In the genomic region with DNA sequence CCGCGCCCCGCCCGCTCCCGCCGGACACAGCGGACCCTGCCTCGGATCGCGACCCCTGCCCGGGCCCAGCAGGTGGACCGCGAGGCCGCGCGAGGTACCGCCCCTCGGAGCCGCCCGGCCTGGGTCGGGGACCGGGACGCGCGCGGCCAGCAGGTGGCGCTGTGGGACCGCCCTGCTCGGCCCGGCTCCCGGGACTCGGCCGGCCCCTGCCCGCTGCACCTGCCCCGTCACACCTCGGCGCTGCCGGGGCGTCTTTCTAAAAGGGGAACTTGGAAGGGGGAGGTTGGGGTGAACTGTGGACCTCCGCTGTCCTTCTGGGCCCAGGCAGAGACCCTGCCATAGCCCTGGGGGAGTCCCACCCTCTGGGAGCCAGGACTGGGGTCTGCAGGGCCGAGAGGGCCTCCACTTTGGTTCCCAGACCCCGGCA, we compare ENCODE assay signal across 8 cellular contexts. TPM values are rescaled to one million over a fixed set of nuclear protein-coding genes. Genes with fewer than 3 reads are reported as not detected.
DNase-seq lines count a peak whose midpoint lies in the region; ATAC-seq and TF ChIP-seq lines count a peak whose summit lies in the region.

No MANE protein-coding gene starts in this region.

- no peaks in the 10 kb centered on the region for H3K79me2 ChIP-seq in smooth muscle cell (ENCODE audit: low read depth)

- no peak overlapping the region for H3K9ac ChIP-seq in smooth muscle cell (ENCODE audit: low read depth)

- no peak overlapping the region for H3K27ac Mint-ChIP-seq in CD8-positive, alpha-beta T cell

- in situ Hi-C loops in HAP-1 (cut with MboI; ENCODE audit: low sequenced_read_pairs), result no loop called here

- POLR2A ChIA-PET in CD8-positive, alpha-beta T cell (lab: Charles Lee), result no interaction called here

- no peaks in the 10 kb centered on the region for H3K27me3 Mint-ChIP-seq in CD8-positive, alpha-beta T cell (ENCODE audit: low read depth)

- no peaks in the 10 kb centered on the region for H3K36me3 ChIP-seq in CD8-positive, alpha-beta T cell (ENCODE audit: insufficient read depth, low read length)
- H3K36me3 ChIP-seq in HAP-1 (replicated peaks) (0 out of 2 replicates have a peak, but pooled peaks cover 5% of the 10 kb centered on the region), Peyer's patch (peaks cover 0 to 7% (median 0%) of the 10 kb centered on the region in 3 donors), cardiac muscle cell (no peaks in the 10 kb centered on the region), smooth muscle cell (ENCODE audit: low read depth) (no peaks in the 10 kb centered on the region)

- 8% methylated on average over 23 of the region's 42 CpGs for WGBS in smooth muscle cell (ENCODE audit: low lambda C conversion rate)

- no peak overlapping the region for H2AFZ ChIP-seq in smooth muscle cell (ENCODE audit: low read depth)

- H3K4me1 Mint-ChIP-seq in CD8-positive, alpha-beta T cell (ENCODE audit: low read depth), result peaks cover 43% of the 10 kb centered on the region

- TF ChIP-seq POLR2A in Peyer's patch (IDR thresholded peaks at IDR 0.05), result no peak

- no peaks in the 10 kb centered on the region for H4K20me1 ChIP-seq in smooth muscle cell (ENCODE audit: low read depth)

- H3F3A ChIP-seq in smooth muscle cell (ENCODE audit: low read depth), result no peaks in the 10 kb centered on the region

- H3K9me3 ChIP-seq in CD8-positive, alpha-beta T cell (ENCODE audit: low read length), result no peaks in the 10 kb centered on the region
- H3K9me3 ChIP-seq in HAP-1 (no peaks in the 10 kb centered on the region), Peyer's patch (no peaks in the 10 kb centered on the region), cardiac muscle cell (ENCODE audit: low read depth) (no peaks in the 10 kb centered on the region), smooth muscle cell (replicated peaks; ENCODE audit: low read depth) (no peaks in the 10 kb centered on the region)

- peaks cover 45% of the 10 kb centered on the region for H3K4me1 ChIP-seq in CD8-positive, alpha-beta T cell (ENCODE audit: insufficient read depth, low read length)
- H3K4me1 ChIP-seq in HAP-1, result peaks cover 4% of the 10 kb centered on the region
- peaks cover 4 to 53% (median 38%) of the 10 kb centered on the region in 4 donors for H3K4me1 ChIP-seq in Peyer's patch
- H3K4me1 ChIP-seq in cardiac muscle cell (ENCODE audit: low read depth), result peaks cover 10% of the 10 kb centered on the region
- H3K4me1 ChIP-seq in smooth muscle cell (ENCODE audit: low read depth), result no peaks in the 10 kb centered on the region

- ATAC-seq in CD8-positive, alpha-beta T cell, result peak; percentile 38
- ATAC-seq in HG03095 (IDR thresholded peaks at IDR 0.05; ENCODE audit: unreplicated experiment) (no peak), GM21529 (IDR thresholded peaks at IDR 0.05; ENCODE audit: unreplicated experiment) (no peak)

- DNase-seq in CD8-positive, alpha-beta T cell, result peak; percentile 53 to 90 (median 72)
- peak; percentile 46 to 82 for DNase-seq in HAP-1 (ENCODE audit: low spot score in 2 of 2)
- DNase-seq in Peyer's patch, result peak; percentile 82 to 88 (median 85)
- peak; percentile 58 for DNase-seq in activated gamma-delta T cell (lab: John Stamatoyannopoulos, UW)
- peak; percentile 53 to 74 for DNase-seq in cardiac muscle cell (ENCODE audit: low read depth in 1 of 2, low spot score in 1 of 2)
- no peak for DNase-seq in smooth muscle cell (lab: John Stamatoyannopoulos, UW; ENCODE audit: unreplicated experiment)

- H3K9me3 Mint-ChIP-seq in CD8-positive, alpha-beta T cell, result no peaks in the 10 kb centered on the region

- intact Hi-C loops in CD8-positive, alpha-beta T cell (cut with DNase I, micrococcal nuclease), result loop anchor here (1.0 to 5.0 kb wide), 6 partner anchors 53 to 283 kb away; a partner anchor contains a TSS

- H3K4me3 Mint-ChIP-seq in CD8-positive, alpha-beta T cell, result no peak overlapping the region

- CTCF ChIA-PET in CD8-positive, alpha-beta T cell (lab: Charles Lee), result interaction anchor here (0.8 to 5.0 kb wide), 10 partner anchors 18 to 161 kb away, joined by 3 to 69 read pairs (median 6); no protein-coding TSS in a partner anchor

- no peaks in the 10 kb centered on the region for H3K27me3 ChIP-seq in CD8-positive, alpha-beta T cell (ENCODE audit: insufficient read depth, low read length)
- H3K27me3 ChIP-seq in HAP-1 (ENCODE audit: low read depth), result no peaks in the 10 kb centered on the region
- H3K27me3 ChIP-seq in Peyer's patch, result no peaks in the 10 kb centered on the region
- peaks cover 17% of the 10 kb centered on the region for H3K27me3 ChIP-seq in cardiac muscle cell
- H3K27me3 ChIP-seq in smooth muscle cell (ENCODE audit: low read depth), result no peaks in the 10 kb centered on the region

- peak; percentile 88 for TF ChIP-seq CTCF in CD8-positive, alpha-beta T cell (IDR thresholded peaks at IDR 0.05)
- TF ChIP-seq CTCF in Peyer's patch (IDR thresholded peaks at IDR 0.05) (peak; percentile 86 to 99 (median 98)), cardiac muscle cell (IDR thresholded peaks at IDR 0.05; ENCODE audit: low read depth, low read length) (peak; percentile 47), smooth muscle cell (IDR thresholded peaks at IDR 0.05; ENCODE audit: borderline replicate concordance, insufficient read depth, poor library complexity, severe bottlenecking) (peak; percentile 84)

- H3K4me3 ChIP-seq in CD8-positive, alpha-beta T cell (ENCODE audit: low read depth, low read length), result no peak overlapping the region
- no peak overlapping the region for H3K4me3 ChIP-seq in HAP-1
- peak overlapping the region in 3 of 4 donors; percentile 22 to 46 (median 45) for H3K4me3 ChIP-seq in Peyer's patch
- no peak overlapping the region for H3K4me3 ChIP-seq in cardiac muscle cell
- H3K4me3 ChIP-seq in smooth muscle cell, result no peak overlapping the region

- H3K27ac ChIP-seq in CD8-positive, alpha-beta T cell (ENCODE audit: low read depth, low read length), result no peak overlapping the region
- H3K27ac ChIP-seq in Peyer's patch (peak overlapping the region in 2 of 4 donors; percentile 3 to 95), cardiac muscle cell (no peak overlapping the region), smooth muscle cell (ENCODE audit: low read depth) (no peak overlapping the region)

- H3K36me3 Mint-ChIP-seq in CD8-positive, alpha-beta T cell, result peaks cover 2% of the 10 kb centered on the region

- H3K4me2 ChIP-seq in smooth muscle cell, result peak overlapping the region; percentile 75

RNA-seq across cellular contexts. Expression of a gene that starts 11.1 kb away (rescaled TPM):
- 10 to 100 TPM; 26.3 to 28.1 TPM for total RNA-seq in CD8-positive, alpha-beta T cell
- total RNA-seq in Peyer's patch, result 10 to 100 TPM; 33.3 to 52.0 (median 41.1) TPM
- total RNA-seq in cardiac muscle cell, result 36.0 and 109 TPM in 2 replicates
- 37.6 and 112 TPM in 2 replicates for polyA plus RNA-seq in cardiac muscle cell
- total RNA-seq in smooth muscle cell, result 47.4 and 52.7 TPM in 2 replicates
- 100 and 127 TPM in 2 replicates for polyA plus RNA-seq in smooth muscle cell

RNA-seq across cellular contexts. Expression of a gene that starts 11.3 kb away (rescaled TPM):
- total RNA-seq in CD8-positive, alpha-beta T cell, result 10 to 100 TPM; 11.4 to 15.2 TPM
- total RNA-seq in Peyer's patch (10 to 100 TPM; 17.3 to 25.5 (median 22.1) TPM), cardiac muscle cell (10.5 and 21.0 TPM in 2 replicates), smooth muscle cell (12.7 and 13.9 TPM in 2 replicates)
- polyA plus RNA-seq in cardiac muscle cell (19.2 and 38.0 TPM in 2 replicates), smooth muscle cell (42.7 and 45.9 TPM in 2 replicates)

RNA-seq across cellular contexts. Expression of a gene that starts 31.0 kb away (rescaled TPM):
- 100 to 1,000 TPM; 316 to 328 TPM for total RNA-seq in CD8-positive, alpha-beta T cell
- total RNA-seq in Peyer's patch (100 to 1,000 TPM in 2 of 4 donors, 10 to 100 TPM in 2; 66.2 to 142 (median 105) TPM), cardiac muscle cell (37.4 and 62.2 TPM in 2 replicates), smooth muscle cell (19.1 and 20.1 TPM in 2 replicates)
- polyA plus RNA-seq in cardiac muscle cell (46.1 and 74.4 TPM in 2 replicates), smooth muscle cell (43.3 and 51.9 TPM in 2 replicates)

Comparison
In these comparisons a context has a peak if more than half of its experiments do, and no peak if none do; other contexts are left out.
1. H3K4me3 ChIP-seq: peak in Peyer's patch (3 of 4); none in CD8-positive, alpha-beta T cell (single experiment), HAP-1 (single experiment), cardiac muscle cell (single experiment) and smooth muscle cell (single experiment).
2. CTCF ChIP-seq: peak in every context shown above with its lines; median percentile 98 in Peyer's patch; 88 in CD8-positive, alpha-beta T cell; 84 in smooth muscle cell; 47 in cardiac muscle cell.